23 cellular contexts compared by ENCODE assay signal in the genomic region with DNA sequence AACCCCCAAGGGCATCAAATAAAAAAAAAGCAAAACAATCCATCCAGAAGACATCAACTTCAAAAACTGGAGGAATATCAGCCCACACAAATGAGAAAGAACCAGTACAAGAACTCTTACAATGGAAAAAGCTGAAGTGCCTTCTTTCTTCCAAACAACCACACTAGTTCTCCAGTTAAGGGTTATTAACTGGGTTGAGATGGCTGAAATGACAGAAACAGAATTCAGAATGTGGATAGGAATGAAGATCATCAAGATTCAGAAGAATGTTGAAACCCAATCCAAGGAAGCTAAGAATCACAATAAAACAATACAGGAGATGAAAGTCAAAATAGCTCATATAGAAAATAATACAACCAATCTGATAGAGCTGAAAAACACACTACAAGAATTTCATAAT.
DNase-seq lines count a peak whose midpoint lies in the region; ATAC-seq, FAIRE-seq and TF ChIP-seq lines count a peak whose summit lies in the region.
"Had no signal": no experiment of that assay in that cellular context is flagged by ENCODE, and none has a peak within 500 bp of the region (broad histone marks: within the 10 kb centered on the region; RNA-seq: fewer than 3 reads in every experiment).

No MANE protein-coding gene starts in this region.

- H3K4me1 ChIP-seq in BLaER1 (peaks cover 17% of the 10 kb centered on the region), HEK293 (ENCODE audit: control insufficient read depth, insufficient read depth, low read length) (no peaks in the 10 kb centered on the region), keratinocyte (ENCODE audit: control insufficient read depth, extremely low read depth, insufficient read depth, low read length) (no peaks in the 10 kb centered on the region)
- H3K4me1 ChIP-seq: A549 had no signal

- H3K27ac ChIP-seq in BLaER1 (no peak overlapping the region), HEK293 (ENCODE audit: extremely low read depth, low read depth, low read length) (no peak overlapping the region), keratinocyte (ENCODE audit: control insufficient read depth, insufficient read depth, low read length) (no peak overlapping the region)
- H3K27ac ChIP-seq: 22Rv1, A549, C4-2B had no signal

- peak; percentile 51 for FAIRE-seq in keratinocyte (lab: Jason Lieb, UNC)
- FAIRE-seq: A549, GM12878, GM12892, GM18507 had no signal

- DNase-seq in keratinocyte (ENCODE audit: low read depth, low spot score): no peak
- DNase-seq: AML-193; CD4-positive, alpha-beta memory T cell; CD4-positive, CD25-positive, alpha-beta regulatory T cell; CD8-positive, alpha-beta memory T cell; COR-L47; DMS 273 treated with DMSO at 0.1 percent for 48 hours; DMS153; DMS53; DMS79; DND-41; EL; GDM1 had no signal

- H3K4me2 ChIP-seq in BLaER1 (peak overlapping the region; percentile 28; the same call in 1 of the 2 replicates), keratinocyte (ENCODE audit: control insufficient read depth, extremely low read depth, insufficient read depth, low read depth, low read length) (no peak overlapping the region)
- H3K4me2 ChIP-seq: A549 had no signal

- no peaks in the 10 kb centered on the region for H3K79me2 ChIP-seq in keratinocyte (ENCODE audit: control insufficient read depth, insufficient read depth, low read length)

- H3K4me3 ChIP-seq in BLaER1 (no peak overlapping the region), HEK293 (ENCODE audit: low read depth, low read length) (no peak overlapping the region), keratinocyte (ENCODE audit: control insufficient read depth in 2 of 3, extremely low read depth in 1 of 3, insufficient read depth in 2 of 3, low read depth in 1 of 3, low read length in 3 of 3) (no peak overlapping the region)
- H3K4me3 ChIP-seq: A549, GM12878 had no signal

- dilution Hi-C loops in keratinocyte (cut with MboI; ENCODE audit: extremely low pct_ligation_motif_present, low sequenced_read_pairs): no loop called here

- H3K9me1 ChIP-seq in keratinocyte (ENCODE audit: control insufficient read depth, extremely low read depth, insufficient read depth, low read length): no peaks in the 10 kb centered on the region

- H4K20me1 ChIP-seq in BLaER1 (no peaks in the 10 kb centered on the region), keratinocyte (ENCODE audit: control insufficient read depth, extremely low read depth, insufficient read depth, low read length) (no peaks in the 10 kb centered on the region)

- peaks cover under 1% of the 10 kb centered on the region for H3K9me3 ChIP-seq in BLaER1
- no peaks in the 10 kb centered on the region for H3K9me3 ChIP-seq in HEK293 (ENCODE audit: control insufficient read depth, insufficient read depth, low read depth, low read length)
- no peaks in the 10 kb centered on the region for H3K9me3 ChIP-seq in keratinocyte (ENCODE audit: control insufficient read depth, low read depth, low read length)
- H3K9me3 ChIP-seq: A549 had no signal

- no peak for ATAC-seq in GM21576 (IDR thresholded peaks at IDR 0.05; ENCODE audit: unreplicated experiment)
- ATAC-seq in HG02973 (IDR thresholded peaks at IDR 0.05; ENCODE audit: unreplicated experiment): no peak
- ATAC-seq: A549, GM12878 had no signal

- H3K9ac ChIP-seq in BLaER1: no peak overlapping the region
- no peak overlapping the region for H3K9ac ChIP-seq in keratinocyte (ENCODE audit: control insufficient read depth, extremely low read depth, insufficient read depth, low read length)

- H3K36me3 ChIP-seq in BLaER1 (peaks cover under 1% of the 10 kb centered on the region; the same call in 1 of the 2 replicates), HEK293 (ENCODE audit: control insufficient read depth in 2 of 2, insufficient read depth in 1 of 2, low read length in 2 of 2) (no peaks in the 10 kb centered on the region), keratinocyte (ENCODE audit: control insufficient read depth in 2 of 2, extremely low read depth in 1 of 2, insufficient read depth in 2 of 2, low read length in 2 of 2) (no peaks in the 10 kb centered on the region)

- TF ChIP-seq CTCF in HEK293 (tag by site-specific recombination; IDR thresholded peaks at IDR 0.05): no peak
- no peak for TF ChIP-seq CTCF in keratinocyte (optimal IDR thresholded peaks at IDR 0.05 in 1 of 3, IDR thresholded peaks at IDR 0.05 in 1 of 3, conservative IDR thresholded peaks at IDR 0.05 in 1 of 3; ENCODE audit: extremely low read depth in 1 of 3, insufficient read depth in 2 of 3, low read length in 3 of 3)

- H2AFZ ChIP-seq in keratinocyte (ENCODE audit: control insufficient read depth, low read length): no peak overlapping the region

- H3K27me3 ChIP-seq in BLaER1 (no peaks in the 10 kb centered on the region), keratinocyte (ENCODE audit: control insufficient read depth, extremely low read depth, insufficient read depth, low read length) (no peaks in the 10 kb centered on the region)

- POLR2A ChIA-PET in HEK293 (lab: Yijun Ruan, JAX): no interaction called here

- CTCF ChIA-PET in HEK293 (lab: Yijun Ruan, JAX): no interaction called here

TF ChIP-seq in HEK293, 187 proteins besides CTCF, POLR2A, EP300 and RAD21:
- TF ChIP-seq ZNF140 (tag by site-specific recombination; IDR thresholded peaks at IDR 0.05) (no peak), ZNF433 (tag by site-specific recombination; IDR thresholded peaks at IDR 0.05; ENCODE audit: low read depth) (peak; percentile 93)
